ENCODE assay signal across 1 cellular context in the genomic region with DNA sequence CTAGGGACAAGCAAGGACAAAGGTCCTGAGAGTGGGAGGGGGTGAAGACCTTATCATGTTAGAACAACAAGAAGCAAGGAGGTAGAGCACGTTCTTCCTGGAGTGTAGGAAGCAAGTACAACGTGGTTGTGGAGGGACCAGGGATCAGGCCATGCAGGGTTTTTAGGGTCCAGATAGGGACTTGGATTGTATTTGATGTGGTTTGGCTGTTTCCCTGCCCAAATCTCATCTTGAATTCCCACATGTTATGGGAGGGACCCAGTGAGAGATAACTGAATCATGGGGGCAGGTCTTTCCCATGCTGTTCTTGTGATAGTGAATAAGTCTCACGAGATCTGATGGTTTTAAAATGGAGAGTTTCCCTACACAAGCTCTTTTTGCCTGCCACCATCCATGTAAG.
TF ChIP-seq lines count a peak whose summit lies in the region.

No MANE protein-coding gene starts in this region.

TF ChIP-seq in H1, 55 proteins besides CTCF, POLR2A, EP300 and RAD21 (continued from another document):
- no peak for TF ChIP-seq NANOG (IDR thresholded peaks at IDR 0.05; ENCODE audit: insufficient read depth, low read depth, low read length, poor library complexity, severe bottlenecking)
- TF ChIP-seq RFX5 (IDR thresholded peaks at IDR 0.05; ENCODE audit: borderline replicate concordance, low read depth, low read length): no peak
- TF ChIP-seq JUND (IDR thresholded peaks at IDR 0.05; ENCODE audit: low read length): no peak
- TF ChIP-seq SIX5 (IDR thresholded peaks at IDR 0.05; ENCODE audit: low read depth, low read length): no peak
- TF ChIP-seq, protein P1, sequence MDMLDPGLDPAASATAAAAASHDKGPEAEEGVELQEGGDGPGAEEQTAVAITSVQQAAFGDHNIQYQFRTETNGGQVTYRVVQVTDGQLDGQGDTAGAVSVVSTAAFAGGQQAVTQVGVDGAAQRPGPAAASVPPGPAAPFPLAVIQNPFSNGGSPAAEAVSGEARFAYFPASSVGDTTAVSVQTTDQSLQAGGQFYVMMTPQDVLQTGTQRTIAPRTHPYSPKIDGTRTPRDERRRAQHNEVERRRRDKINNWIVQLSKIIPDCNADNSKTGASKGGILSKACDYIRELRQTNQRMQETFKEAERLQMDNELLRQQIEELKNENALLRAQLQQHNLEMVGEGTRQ (IDR thresholded peaks at IDR 0.05; ENCODE audit: low read length): no peak
- no peak for TF ChIP-seq SP2 (IDR thresholded peaks at IDR 0.05; ENCODE audit: low read length)
- TF ChIP-seq RNF2 (IDR thresholded peaks at IDR 0.05; ENCODE audit: borderline replicate concordance, low read depth, low read length, missing control alignments, poor library complexity, severe bottlenecking): no peak
- no peak for TF ChIP-seq SAP30 (IDR thresholded peaks at IDR 0.05; ENCODE audit: insufficient read depth, insufficient replicate concordance, low read length)
- TF ChIP-seq, protein P2, sequence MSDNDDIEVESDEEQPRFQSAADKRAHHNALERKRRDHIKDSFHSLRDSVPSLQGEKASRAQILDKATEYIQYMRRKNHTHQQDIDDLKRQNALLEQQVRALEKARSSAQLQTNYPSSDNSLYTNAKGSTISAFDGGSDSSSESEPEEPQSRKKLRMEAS (IDR thresholded peaks at IDR 0.05): no peak
- no peak for TF ChIP-seq CBX8 (IDR thresholded peaks at IDR 0.05; ENCODE audit: borderline replicate concordance, low read depth, low read length)
- no peak for TF ChIP-seq SP4 (IDR thresholded peaks at IDR 0.05; ENCODE audit: low read length)
- no peak for TF ChIP-seq EZH2 (IDR thresholded peaks at IDR 0.05; ENCODE audit: low read depth, low read length, severe bottlenecking)
